Comparison of ENCODE assay signal across 8 cellular contexts in the genomic region with DNA sequence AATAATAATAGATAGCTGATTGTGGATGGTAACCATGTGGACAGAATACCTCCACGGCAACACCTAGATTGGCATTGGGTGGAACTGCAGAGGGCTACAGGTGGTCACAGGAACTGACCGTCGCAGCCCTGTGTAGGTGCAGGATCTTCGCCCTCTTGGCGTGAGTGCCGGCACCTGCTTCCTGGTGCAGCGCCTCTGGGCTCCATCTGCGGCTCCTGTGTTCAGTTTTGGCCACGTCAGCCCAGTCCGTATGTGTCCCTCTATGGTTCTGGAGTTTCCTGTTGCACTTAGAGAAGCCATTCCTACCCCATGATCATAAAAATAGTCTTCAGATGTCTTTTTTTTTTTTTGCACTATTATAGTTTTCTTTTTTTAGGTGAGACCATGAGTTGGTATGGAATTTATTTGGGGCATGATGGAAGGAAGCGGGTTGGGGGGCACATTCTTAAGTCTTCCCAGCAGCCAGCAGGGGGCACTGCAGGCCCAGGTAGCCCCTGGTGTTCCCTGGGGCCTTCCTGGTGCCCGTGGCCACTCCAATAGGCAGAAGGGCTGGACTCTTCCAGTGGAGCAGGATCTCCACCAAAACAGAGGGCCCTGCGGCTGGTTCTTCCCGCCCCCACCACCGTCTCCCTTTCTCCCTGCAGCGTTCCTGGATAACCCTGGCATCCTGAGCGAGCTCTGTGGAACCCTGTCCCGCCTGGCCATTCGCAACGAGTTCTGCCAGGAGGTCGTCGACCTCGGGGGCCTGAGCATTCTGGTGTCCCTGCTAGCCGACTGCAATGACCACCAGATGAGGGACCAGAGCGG. TPM values are rescaled to one million over a fixed set of nuclear protein-coding genes. Genes with fewer than 3 reads are reported as not detected.
DNase-seq lines count a peak whose midpoint lies in the region; ATAC-seq and TF ChIP-seq lines count a peak whose summit lies in the region.

No MANE protein-coding gene starts in this region.

- intact Hi-C loops in uterus (cut with DNase I; ENCODE audit: low total_unique reads) = no loop called here

- H3K27me3 Mint-ChIP-seq in neural crest cell (ENCODE audit: low read depth) = no peaks in the 10 kb centered on the region

- H3K4me3 ChIP-seq in uterus = no peak overlapping the region

- H3K27ac Mint-ChIP-seq in neural crest cell (ENCODE audit: unreplicated experiment) = no peak overlapping the region

- no peaks in the 10 kb centered on the region for H3K4me1 ChIP-seq in uterus

- H3K27ac ChIP-seq in uterus = no peak overlapping the region

- H3K36me3 ChIP-seq in uterus = no peaks in the 10 kb centered on the region

- H3K9me3 Mint-ChIP-seq in neural crest cell = no peaks in the 10 kb centered on the region

- no peak overlapping the region for H3K4me3 Mint-ChIP-seq in neural crest cell

- DNase-seq in DMS 273 (lab: John Stamatoyannopoulos, UW; ENCODE audit: unreplicated experiment) (peak; percentile 75), DMS 273 treated with DMSO at 0.1 percent for 48 hours (lab: John Stamatoyannopoulos, UW) (no peak), NCI-H1694 treated with DMSO at 0.1 percent for 48 hours (lab: John Stamatoyannopoulos, UW) (peak; percentile 20), activated T-cell treated with anti-CD3 and anti-CD28 coated beads for 4 hours (peak; percentile 52), fibroblast of gingiva (ENCODE audit: low read depth) (peak; percentile 29), neural crest cell (ENCODE audit: low read depth, low spot score) (peak; percentile 57), uterus (peak; percentile 61 to 62)

- H3K4me1 Mint-ChIP-seq in neural crest cell = no peaks in the 10 kb centered on the region

- peak; percentile 76 for TF ChIP-seq CTCF in neural crest cell (conservative IDR thresholded peaks at IDR 0.05)
- peak; percentile 63 to 74 (median 66) for TF ChIP-seq CTCF in uterus (IDR thresholded peaks at IDR 0.05)

- H3K27me3 ChIP-seq in uterus = no peaks in the 10 kb centered on the region

- H3K36me3 Mint-ChIP-seq in neural crest cell (ENCODE audit: low read depth) = no peaks in the 10 kb centered on the region

- no peak for ATAC-seq in HG03045 (IDR thresholded peaks at IDR 0.05; ENCODE audit: unreplicated experiment)

- no peaks in the 10 kb centered on the region for H3K9me3 ChIP-seq in uterus

- no peak for TF ChIP-seq POLR2A in uterus (IDR thresholded peaks at IDR 0.05)

RNA-seq across cellular contexts. Expression of gene SLC25A42, which starts 10.1 kb away (rescaled TPM):
- total RNA-seq in neural crest cell (10.5 and 11.1 TPM in 2 replicates), uterus (10 to 100 TPM in 1 of 4 donors, 1 to 10 TPM in 3; 2.9 to 25.7 (median 5.9) TPM)

RNA-seq across cellular contexts. Expression of gene ARMC6, which starts 20.3 kb away (rescaled TPM):
- 52.5 and 57.9 TPM in 2 replicates for total RNA-seq in neural crest cell
- total RNA-seq in uterus = 10 to 100 TPM; 12.0 to 32.3 (median 15.6) TPM

RNA-seq across cellular contexts. Expression of gene SUGP2, which starts 20.4 kb away (rescaled TPM):
- total RNA-seq in neural crest cell (149 and 160 TPM in 2 replicates), uterus (10 to 100 TPM; 22.5 to 95.8 (median 53.7) TPM)
